Comparison of ENCODE assay signal across 12 cellular contexts in the genomic region with DNA sequence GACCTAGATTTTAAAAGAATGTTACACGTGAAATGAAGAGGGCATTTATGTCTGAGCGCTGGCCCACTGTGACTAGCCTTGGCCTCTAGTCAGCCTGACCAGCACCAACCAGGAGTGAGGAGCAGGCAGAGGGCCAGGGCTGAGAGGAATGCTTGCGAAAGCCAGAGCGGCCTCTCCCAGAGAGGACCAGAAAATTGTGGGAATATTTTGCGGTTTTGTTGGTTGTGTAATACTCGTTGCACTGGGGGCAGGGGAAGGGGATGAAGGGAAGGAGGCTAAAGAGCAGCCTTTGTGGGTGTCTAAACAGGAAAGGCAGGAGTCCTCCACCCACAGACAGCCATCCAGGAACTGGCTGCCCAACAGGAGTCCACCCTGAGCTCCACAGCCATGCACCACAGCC. TPM values are rescaled to one million over a fixed set of nuclear protein-coding genes. Genes with fewer than 3 reads are reported as not detected.
A peak's percentile ranks its signal among the peaks of the same experiment; 100 is the strongest.
DNase-seq lines count a peak whose midpoint lies in the region; ATAC-seq, FAIRE-seq and TF ChIP-seq lines count a peak whose summit lies in the region.
"Had no signal": no experiment of that assay in that cellular context is flagged by ENCODE, and none has a peak within 500 bp of the region (broad histone marks: within the 10 kb centered on the region; RNA-seq: fewer than 3 reads in every experiment).

No MANE protein-coding gene starts in this region.

- no peak overlapping the region for H3K4me2 ChIP-seq in hepatocyte

- no peak for TF ChIP-seq POLR2A in suprapubic skin (IDR thresholded peaks at IDR 0.05)

- H3K79me2 ChIP-seq in hepatocyte: peaks cover 6% of the 10 kb centered on the region

- no peak overlapping the region for H2AFZ ChIP-seq in hepatocyte

- ATAC-seq in HG03432 (IDR thresholded peaks at IDR 0.05; ENCODE audit: unreplicated experiment): no peak
- ATAC-seq: WTC11 had no signal

- no peak for TF ChIP-seq EP300 in suprapubic skin (IDR thresholded peaks at IDR 0.05)

- FAIRE-seq in GM19239 (lab: Jason Lieb, UNC): no peak

- H3K4me3 ChIP-seq in HFF-Myc (replicated peaks; ENCODE audit: low read depth, low read length) (no peak overlapping the region), astrocyte of the cerebellum (ENCODE audit: low read depth, low read length) (peak overlapping the region; percentile 13), hepatocyte (no peak overlapping the region), suprapubic skin (no peak overlapping the region)

- no peaks in the 10 kb centered on the region for H3K4me1 ChIP-seq in hepatocyte (ENCODE audit: insufficient read depth)
- H3K4me1 ChIP-seq in suprapubic skin: peaks cover 15% of the 10 kb centered on the region

- H3K36me3 ChIP-seq in hepatocyte (replicated peaks; ENCODE audit: insufficient read depth, low read depth) (no peaks in the 10 kb centered on the region), suprapubic skin (peaks cover 18% of the 10 kb centered on the region)

- no peaks in the 10 kb centered on the region for H3K9me3 ChIP-seq in hepatocyte (ENCODE audit: low read depth)
- H3K9me3 ChIP-seq in suprapubic skin: no peaks in the 10 kb centered on the region

- peak; percentile 60 for DNase-seq in HFF-Myc (ENCODE audit: extremely low read depth, low read depth)
- peak; percentile 90 for DNase-seq in astrocyte of the cerebellum (ENCODE audit: low read depth)
- peak; percentile 28 for DNase-seq in hepatocyte (ENCODE audit: low spot score)
- peak; percentile 81 to 84 for DNase-seq in suprapubic skin (ENCODE audit: low spot score in 2 of 2)
- no peak for DNase-seq in GM19239 (ENCODE audit: insufficient read length, low spot score)
- no peak for DNase-seq in DMS79 treated with DMSO at 0.1 percent for 48 hours (lab: John Stamatoyannopoulos, UW)
- no peak for DNase-seq in C1 segment of cervical spinal cord (lab: John Stamatoyannopoulos, UW)
- DNase-seq: small intestine had no signal

- no peaks in the 10 kb centered on the region for H3K9me2 ChIP-seq in hepatocyte (replicated peaks; ENCODE audit: insufficient read depth)

- H4K20me1 ChIP-seq in hepatocyte (ENCODE audit: insufficient read depth, poor library complexity, severe bottlenecking): no peaks in the 10 kb centered on the region

- H3K27ac ChIP-seq in hepatocyte: no peak overlapping the region
- H3K27ac ChIP-seq in suprapubic skin: no peak overlapping the region

- WGBS in hepatocyte (ENCODE audit: low lambda C conversion rate, missing lambda C conversion rate): 76% methylated on average over 6 of the region's 6 CpGs
- 56% methylated on average over 6 of the region's 6 CpGs for WGBS in suprapubic skin

- H3K27me3 ChIP-seq in hepatocyte (no peaks in the 10 kb centered on the region), suprapubic skin (no peaks in the 10 kb centered on the region)

- in situ Hi-C loops in astrocyte of the cerebellum (cut with HindIII; ENCODE audit: low sequenced_read_pairs): no loop called here

- TF ChIP-seq CTCF in HFF-Myc (IDR thresholded peaks at IDR 0.05; ENCODE audit: low read depth, low read length, missing control alignments) (no peak), astrocyte of the cerebellum (IDR thresholded peaks at IDR 0.05; ENCODE audit: low read depth, low read length, missing control alignments) (no peak), hepatocyte (IDR thresholded peaks at IDR 0.05; ENCODE audit: poor library complexity) (no peak), suprapubic skin (IDR thresholded peaks at IDR 0.05) (no peak)

RNA-seq across cellular contexts. Expression of a gene that starts 3.8 kb away (rescaled TPM):
- total RNA-seq in hepatocyte (15.1 and 15.5 TPM in 2 replicates), suprapubic skin (100 to 1,000 TPM in 2 of 4 donors, 10 to 100 TPM in 2; 55.8 to 140 (median 78.7) TPM)
- polyA plus RNA-seq in hepatocyte: 9.0 and 17.8 TPM in 2 replicates
- total RNA-seq: G401 had no signal

RNA-seq across cellular contexts. Expression of a gene that starts 58.0 kb away (rescaled TPM):
- total RNA-seq in hepatocyte: not detected in 2 replicates
- polyA plus RNA-seq in hepatocyte: not detected in 2 replicates
- not detected for total RNA-seq in suprapubic skin
- total RNA-seq: G401, subcutaneous adipose tissue had no signal
- polyA plus RNA-seq: small intestine had no signal

Comparison
In these comparisons a context has a peak if more than half of its experiments do, and no peak if none do; other contexts are left out.
1. DNase-seq: peak in HFF-Myc (single experiment), astrocyte of the cerebellum (single experiment), hepatocyte (single experiment) and suprapubic skin (2 of 2); none in GM19239 (single experiment), DMS79 treated with DMSO at 0.1 percent for 48 hours (single experiment) and C1 segment of cervical spinal cord (0 of 14).